ENCODE assay signal across 21 cellular contexts in the genomic region with DNA sequence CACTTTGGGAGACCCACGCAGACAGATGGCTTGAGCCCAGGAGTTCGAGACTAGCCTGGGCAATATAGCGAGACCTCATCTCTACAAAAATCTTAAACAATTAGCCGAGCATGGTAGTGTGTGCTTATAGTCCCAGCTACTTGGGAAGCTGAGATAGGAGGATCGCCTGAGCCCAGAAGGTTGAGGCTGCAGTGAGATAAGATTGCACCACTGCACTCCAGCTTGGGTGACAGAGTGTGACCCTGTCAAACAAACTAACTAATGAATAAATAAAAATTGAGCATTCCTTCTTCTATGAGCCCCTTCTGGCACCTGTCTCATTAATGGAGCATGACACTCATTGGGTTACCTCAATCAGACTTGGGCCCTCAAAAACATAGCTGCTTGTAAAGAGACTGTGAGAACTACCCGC. TPM values are rescaled to one million over a fixed set of nuclear protein-coding genes. Genes with fewer than 3 reads are reported as not detected.
A peak's percentile ranks its signal among the peaks of the same experiment; 100 is the strongest.
DNase-seq lines count a peak whose midpoint lies in the region; ATAC-seq and TF ChIP-seq lines count a peak whose summit lies in the region.
"Had no signal": no experiment of that assay in that cellular context is flagged by ENCODE, and none has a peak within 500 bp of the region (broad histone marks: within the 10 kb centered on the region; RNA-seq: fewer than 3 reads in every experiment).

No MANE protein-coding gene starts in this region.

- peaks cover 31% of the 10 kb centered on the region for H3K4me1 ChIP-seq in CD8-positive, alpha-beta memory T cell (ENCODE audit: insufficient read depth, low read length)
- H3K4me1 ChIP-seq in mammary epithelial cell (ENCODE audit: insufficient read depth, low read length): peaks cover 71% of the 10 kb centered on the region
- no peaks in the 10 kb centered on the region for H3K4me1 ChIP-seq in endodermal cell (ENCODE audit: control insufficient read depth, insufficient read depth, low read length)
- H3K4me1 ChIP-seq: ascending aorta, tibial artery had no signal

- no peaks in the 10 kb centered on the region for H3K36me3 ChIP-seq in CD8-positive, alpha-beta memory T cell (ENCODE audit: insufficient read depth, low read length)
- H3K36me3 ChIP-seq in mammary epithelial cell (ENCODE audit: insufficient read depth, low read length) (peaks cover 7% of the 10 kb centered on the region), endodermal cell (ENCODE audit: control insufficient read depth, insufficient read depth, low read length) (no peaks in the 10 kb centered on the region)
- H3K36me3 ChIP-seq: ascending aorta, prostate gland, tibial artery had no signal

- peak overlapping the region in 2 of 7 donors; percentile 42 to 64 for H3K4me3 Mint-ChIP-seq in CD8-positive, alpha-beta memory T cell
- no peak overlapping the region for H3K4me3 Mint-ChIP-seq in neural crest cell
- H3K4me3 Mint-ChIP-seq in endodermal cell: no peak overlapping the region
- H3K4me3 Mint-ChIP-seq: nephron; stimulated activated naive B cell treated with anti-CD40 and anti-IgM and Interleukin-4, amounts not matched to agents 10 μg/mL and 1 μg/mL and 100 μg/mL, for 72 hours had no signal

- no peak overlapping the region for H3K4me3 ChIP-seq in CD8-positive, alpha-beta memory T cell (ENCODE audit: low read length)
- H3K4me3 ChIP-seq in NB4 (ENCODE audit: low read depth, low read length): peak overlapping the region; percentile 10
- H3K4me3 ChIP-seq in mammary epithelial cell (replicated peaks in 1 of 3; ENCODE audit: insufficient read depth in 1 of 3, low read depth in 2 of 3, low read length in 3 of 3): no peak overlapping the region
- no peak overlapping the region for H3K4me3 ChIP-seq in endodermal cell (ENCODE audit: low read length)
- H3K4me3 ChIP-seq: ascending aorta, prostate gland, tibial artery had no signal

- no peak overlapping the region for H3K27ac ChIP-seq in CD8-positive, alpha-beta memory T cell (ENCODE audit: low read depth, low read length)
- H3K27ac ChIP-seq in mammary epithelial cell (ENCODE audit: insufficient read depth, low read depth, low read length) (peak overlapping the region; percentile 93), endodermal cell (ENCODE audit: low read depth, low read length) (no peak overlapping the region)
- H3K27ac ChIP-seq: ascending aorta, prostate gland, tibial artery had no signal

- no peak overlapping the region for H2AFZ ChIP-seq in mammary epithelial cell (ENCODE audit: low read depth, low read length)

- peaks cover 0 to 6% (median 1%) of the 10 kb centered on the region in 3 donors for H3K36me3 Mint-ChIP-seq in CD8-positive, alpha-beta memory T cell
- H3K36me3 Mint-ChIP-seq in neural crest cell (ENCODE audit: low read depth) (no peaks in the 10 kb centered on the region), endodermal cell (ENCODE audit: low read depth) (no peaks in the 10 kb centered on the region)

- CTCF ChIA-PET in CD8-positive, alpha-beta memory T cell (lab: Charles Lee): no interaction called here
- CTCF ChIA-PET in mammary epithelial cell (lab: Charles Lee; ENCODE audit: low non-redundant PET): no interaction called here

- WGBS in mammary epithelial cell (ENCODE audit: low coverage, missing lambda C conversion rate): 44% methylated on average over 6 of the region's 6 CpGs
- WGBS in endodermal cell (ENCODE audit: insufficient coverage in 1 of 2, insufficient read length in 1 of 2), 2 experiments: 92 to 100% methylated on average over 3 to 6 of the region's 6 CpGs

- dilution Hi-C loops in mammary epithelial cell (cut with HindIII; ENCODE audit: low sequenced_read_pairs): no loop called here

- H3K4me1 Mint-ChIP-seq in CD8-positive, alpha-beta memory T cell: peaks cover 65 to 82% (median 82%) of the 10 kb centered on the region in 3 donors
- H3K4me1 Mint-ChIP-seq in neural crest cell (peaks cover 16% of the 10 kb centered on the region), endodermal cell (peaks cover 8% of the 10 kb centered on the region)
- H3K4me1 Mint-ChIP-seq: nephron had no signal

- ATAC-seq in HG03565 (IDR thresholded peaks at IDR 0.05; ENCODE audit: unreplicated experiment): no peak
- no peak for ATAC-seq in GM18511 (IDR thresholded peaks at IDR 0.05; ENCODE audit: unreplicated experiment)

- H3K9me3 Mint-ChIP-seq in CD8-positive, alpha-beta memory T cell: no peaks in the 10 kb centered on the region
- H3K9me3 Mint-ChIP-seq in neural crest cell: no peaks in the 10 kb centered on the region
- no peaks in the 10 kb centered on the region for H3K9me3 Mint-ChIP-seq in endodermal cell
- H3K9me3 Mint-ChIP-seq: nephron; stimulated activated naive B cell treated with anti-CD40 and anti-IgM and Interleukin-4, amounts not matched to agents 10 μg/mL and 1 μg/mL and 100 μg/mL, for 72 hours; T-cell had no signal

- TF ChIP-seq CTCF in NB4 (IDR thresholded peaks at IDR 0.05; ENCODE audit: low read depth, low read length) (no peak), mammary epithelial cell (conservative IDR thresholded peaks at IDR 0.05 in 1 of 2, IDR thresholded peaks at IDR 0.05 in 1 of 2; ENCODE audit: extremely low read depth in 1 of 2, insufficient read depth in 1 of 2, low read depth in 1 of 2, low read length in 2 of 2) (no peak), neural crest cell (conservative IDR thresholded peaks at IDR 0.05) (no peak), endodermal cell (conservative IDR thresholded peaks at IDR 0.05) (no peak)

- H3K9me3 ChIP-seq in CD8-positive, alpha-beta memory T cell (ENCODE audit: low read length): no peaks in the 10 kb centered on the region
- H3K9me3 ChIP-seq in mammary epithelial cell (replicated peaks; ENCODE audit: insufficient read depth, low read length) (no peaks in the 10 kb centered on the region), endodermal cell (ENCODE audit: control insufficient read depth, low read length) (no peaks in the 10 kb centered on the region)
- H3K9me3 ChIP-seq: ascending aorta, prostate gland, tibial artery had no signal

- H4K20me1 ChIP-seq in mammary epithelial cell (ENCODE audit: insufficient read depth, low read length): no peaks in the 10 kb centered on the region

- H3K79me2 ChIP-seq in mammary epithelial cell (ENCODE audit: insufficient read depth, low read length): peaks cover 89% of the 10 kb centered on the region

- H3K27me3 ChIP-seq in CD8-positive, alpha-beta memory T cell (ENCODE audit: insufficient read depth, low read length, poor library complexity, severe bottlenecking): no peaks in the 10 kb centered on the region
- H3K27me3 ChIP-seq in mammary epithelial cell (ENCODE audit: insufficient read depth, low read length) (no peaks in the 10 kb centered on the region), endodermal cell (ENCODE audit: control insufficient read depth, insufficient read depth, low read length, poor library complexity, severe bottlenecking) (no peaks in the 10 kb centered on the region)
- H3K27me3 ChIP-seq: ascending aorta, tibial artery had no signal

- H3K9ac ChIP-seq in mammary epithelial cell (ENCODE audit: insufficient read depth, low read length): no peak overlapping the region
- H3K9ac ChIP-seq in endodermal cell (ENCODE audit: extremely low read depth, low read length, poor library complexity, severe bottlenecking): no peak overlapping the region

- in situ Hi-C loops in mammary epithelial cell (cut with MboI; ENCODE audit: low sequenced_read_pairs in 2 of 2): no loop called here

- no peak for DNase-seq in CD8-positive, alpha-beta memory T cell
- no peak for DNase-seq in NB4 (ENCODE audit: low read depth)
- no peak for DNase-seq in mammary epithelial cell
- DNase-seq in neural crest cell (ENCODE audit: low read depth, low spot score): no peak
- no peak for DNase-seq in endodermal cell
- DNase-seq: activated CD4-positive, alpha-beta T cell treated with anti-CD3 and anti-CD28 coated beads, Interleukin-2, amount 50 U/mL, for 4 hours; activated naive CD4-positive, alpha-beta T cell; activated T-cell treated with anti-CD3 and anti-CD28 coated beads for 4 hours; left cardiac atrium; NCI-H1436; NCI-H2171 treated with DMSO at 0.1 percent for 48 hours; SHP77 treated with DMSO at 0.1 percent for 48 hours; stimulated activated CD4-positive, alpha-beta T cell treated with anti-CD3 and anti-CD28 coated beads, Interleukin-2, amount 100 ng/mL, for 24 hours; stimulated activated naive B cell treated with anti-CD40 and anti-IgM and Interleukin-4, amounts not matched to agents 10 μg/mL and 1 μg/mL and 100 μg/mL, for 72 hours; tibial artery had no signal

- POLR2A ChIA-PET in CD8-positive, alpha-beta memory T cell (lab: Charles Lee): no interaction called here

- TF ChIP-seq POLR2A in NB4 (IDR thresholded peaks at IDR 0.05; ENCODE audit: extremely low read depth, insufficient read length): no peak

- peak overlapping the region; percentile 56 for H3K4me2 ChIP-seq in mammary epithelial cell (ENCODE audit: insufficient read depth, low read depth, low read length)

- H3K27ac Mint-ChIP-seq in CD8-positive, alpha-beta memory T cell: peak overlapping the region in 7 of 8 donors; percentile 4 to 93 (median 74)
- H3K27ac Mint-ChIP-seq in neural crest cell (ENCODE audit: unreplicated experiment): peak overlapping the region; percentile 25
- H3K27ac Mint-ChIP-seq in endodermal cell: no peak overlapping the region
- H3K27ac Mint-ChIP-seq: nephron; stimulated activated naive B cell treated with anti-CD40 and anti-IgM and Interleukin-4, amounts not matched to agents 10 μg/mL and 1 μg/mL and 100 μg/mL, for 72 hours had no signal

- H3K27me3 Mint-ChIP-seq in CD8-positive, alpha-beta memory T cell: peaks cover 0 to 2% of the 10 kb centered on the region in 2 donors
- H3K27me3 Mint-ChIP-seq in neural crest cell (ENCODE audit: low read depth) (no peaks in the 10 kb centered on the region), endodermal cell (ENCODE audit: insufficient read depth) (no peaks in the 10 kb centered on the region)
- H3K27me3 Mint-ChIP-seq: stimulated activated naive B cell treated with anti-CD40 and anti-IgM and Interleukin-4, amounts not matched to agents 10 μg/mL and 1 μg/mL and 100 μg/mL, for 72 hours; T-cell had no signal

- BruUV-seq in mammary epithelial cell (replicated peaks; lab: Mats Ljungman, UMichigan): no TSS peak

- intact Hi-C loops in mammary epithelial cell (cut with micrococcal nuclease): no loop called here

RNA-seq across cellular contexts. Expression of gene ZDHHC3, which starts 7.5 kb away (rescaled TPM):
- total RNA-seq in CD8-positive, alpha-beta memory T cell: 10 to 100 TPM; 40.9 to 41.8 TPM
- polyA plus RNA-seq in CD8-positive, alpha-beta memory T cell: 46.3 TPM
- total RNA-seq in mammary epithelial cell (100 to 1,000 TPM in 1 of 2 donors, 10 to 100 TPM in 1; 85.7 to 106 TPM), neural crest cell (56.7 and 62.2 TPM in 2 replicates), endodermal cell (10 to 100 TPM; 63.7 to 69.7 TPM)
- polyA plus RNA-seq in mammary epithelial cell: 192 TPM
- polyA minus RNA-seq in mammary epithelial cell: 314 TPM
- polyA plus RNA-seq in endodermal cell (2013, experiment 1 of 2): 51.6 TPM
- polyA plus RNA-seq in endodermal cell (2013, experiment 2 of 2): 45.0 TPM

RNA-seq across cellular contexts. Expression of gene EXOSC7, which starts 7.6 kb away (rescaled TPM):
- 10 to 100 TPM; 86.4 to 89.6 TPM for total RNA-seq in CD8-positive, alpha-beta memory T cell
- polyA plus RNA-seq in CD8-positive, alpha-beta memory T cell: 42.1 TPM
- total RNA-seq in mammary epithelial cell (10 to 100 TPM; 34.5 to 59.8 TPM), neural crest cell (50.7 and 55.6 TPM in 2 replicates), endodermal cell (10 to 100 TPM; 61.2 to 69.4 TPM)
- polyA plus RNA-seq in mammary epithelial cell: 93.4 TPM
- polyA minus RNA-seq in mammary epithelial cell: 50.0 TPM
- polyA plus RNA-seq in endodermal cell (2013, experiment 1 of 2): 61.4 TPM
- 54.6 TPM for polyA plus RNA-seq in endodermal cell (2013, experiment 2 of 2)

RNA-seq across cellular contexts. Expression of gene CLEC3B, which starts 57.6 kb away (rescaled TPM):
- total RNA-seq in CD8-positive, alpha-beta memory T cell: under 1 TPM in 1 of 2 experiments, not detected in 1; 0.24 TPM
- polyA plus RNA-seq in CD8-positive, alpha-beta memory T cell: not detected
- total RNA-seq in mammary epithelial cell (under 1 TPM in 1 of 2 donors, not detected in 1; 0.33 TPM), neural crest cell (not detected in 2 replicates), endodermal cell (not detected)
- 0.11 TPM for polyA plus RNA-seq in mammary epithelial cell
- not detected for polyA minus RNA-seq in mammary epithelial cell
- not detected for polyA plus RNA-seq in endodermal cell (2013, experiment 1 of 2)
- polyA plus RNA-seq in endodermal cell (2013, experiment 2 of 2): 0.29 TPM
